23 cellular contexts compared by ENCODE assay signal in genomic region chr6:98970469-98970868, GRCh38.
"Had no signal": no experiment of that assay in that cellular context is flagged by ENCODE, and none has a peak within 500 bp of the region (broad histone marks: within the 10 kb centered on the region; RNA-seq: fewer than 3 reads in every experiment).

No MANE protein-coding gene starts in this region.

- H3K27me3 Mint-ChIP-seq: type B pancreatic cell had no signal

- H3K27ac Mint-ChIP-seq: effector memory CD8-positive, alpha-beta T cell; immature natural killer cell; natural killer cell treated with Interleukin-12 subunit alpha and Interleukin-12 subunit beta and Interleukin-15 and Interleukin-18, amount 100 ng/mL, for 72 hours; neural progenitor cell; type B pancreatic cell had no signal

- H3K36me3 Mint-ChIP-seq: immature natural killer cell; natural killer cell treated with Interleukin-12 subunit alpha and Interleukin-12 subunit beta and Interleukin-15 and Interleukin-18, amount 100 ng/mL, for 72 hours; type B pancreatic cell had no signal

- DNase-seq: effector memory CD8-positive, alpha-beta T cell; gastrocnemius medialis; heart right ventricle; immature natural killer cell; left lung; lower lobe of right lung; mesenchymal stem cell; midbrain; nucleus accumbens; ovary; sigmoid colon; stimulated activated CD4-positive, alpha-beta T cell treated with anti-CD3 and anti-CD28 coated beads, Interleukin-2, amount 100 ng/mL, for 24 hours; stimulated activated CD4-positive, alpha-beta T cell treated with anti-CD3 and anti-CD28 coated beads, Interleukin-4, amount 100 ng/mL, for 4 hours; stimulated activated naive CD4-positive, alpha-beta T cell treated with Interleukin-2 at 50 U/mL for 16 hours; thyroid gland had no signal

- H3K36me3 ChIP-seq: esophagus muscularis mucosa, gastrocnemius medialis, heart right ventricle, left lung, lower lobe of right lung, neural progenitor cell, ovary, right atrium auricular region, sigmoid colon, thyroid gland, vagina had no signal

- H3K9ac ChIP-seq: neural progenitor cell had no signal

- H3K9me3 ChIP-seq: gastrocnemius medialis, lower lobe of right lung, ovary, right atrium auricular region, thyroid gland, vagina had no signal

- H3K4me3 Mint-ChIP-seq: effector memory CD8-positive, alpha-beta T cell; immature natural killer cell; natural killer cell treated with Interleukin-12 subunit alpha and Interleukin-12 subunit beta and Interleukin-15 and Interleukin-18, amount 100 ng/mL, for 72 hours; neural progenitor cell; type B pancreatic cell had no signal

- H3K27ac ChIP-seq: epithelial cell of prostate, esophagus muscularis mucosa, gastrocnemius medialis, heart right ventricle, left lung, lower lobe of right lung, neural progenitor cell, ovary, right atrium auricular region, sigmoid colon, skin epidermis, thyroid gland, vagina had no signal

- H3K4me2 ChIP-seq: neural progenitor cell had no signal

- ATAC-seq: effector memory CD8-positive, alpha-beta T cell; gastrocnemius medialis; heart right ventricle; left lung; lower lobe of right lung had no signal

- H3K4me1 ChIP-seq: esophagus muscularis mucosa, left lung, lower lobe of right lung, neural progenitor cell, right atrium auricular region, sigmoid colon, thyroid gland, vagina had no signal

- H3K27me3 ChIP-seq: esophagus muscularis mucosa, gastrocnemius medialis, heart right ventricle, left lung, neural progenitor cell, ovary, right atrium auricular region, sigmoid colon, thyroid gland, vagina had no signal

- H3K4me1 Mint-ChIP-seq: immature natural killer cell had no signal

- H3K9me3 Mint-ChIP-seq: effector memory CD8-positive, alpha-beta T cell; type B pancreatic cell had no signal

- H3K4me3 ChIP-seq: esophagus muscularis mucosa, gastrocnemius medialis, heart right ventricle, left lung, lower lobe of right lung, neural progenitor cell, ovary, right atrium auricular region, sigmoid colon, skin epidermis, thyroid gland, vagina had no signal
